14 cellular contexts compared by ENCODE assay signal in the genomic region with DNA sequence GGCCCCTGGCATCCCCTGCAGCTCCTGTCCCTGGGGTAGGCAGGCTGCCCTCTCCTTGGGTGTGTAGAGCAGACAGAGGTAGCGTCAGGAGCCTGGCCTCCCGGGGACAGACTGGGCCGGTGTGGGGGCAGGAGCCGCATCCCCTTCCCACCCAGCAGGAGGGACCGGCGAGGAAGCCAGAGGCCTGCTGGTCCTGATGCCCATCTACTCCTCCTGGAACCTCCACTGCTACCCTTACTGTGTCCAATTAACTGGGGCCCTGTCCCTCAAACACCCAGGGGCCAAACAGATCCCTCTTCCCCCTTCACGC.
"Had no signal": no experiment of that assay in that cellular context is flagged by ENCODE, and none has a peak within 500 bp of the region (broad histone marks: within the 10 kb centered on the region; RNA-seq: fewer than 3 reads in every experiment).

No MANE protein-coding gene starts in this region.

- H3K27me3 ChIP-seq: foreskin keratinocyte, right atrium auricular region, suprapubic skin, upper lobe of left lung had no signal

- H3K4me3 ChIP-seq: right atrium auricular region, suprapubic skin, upper lobe of left lung had no signal

- H3K9me3 ChIP-seq: right atrium auricular region, suprapubic skin, upper lobe of left lung had no signal

- H3K4me3 Mint-ChIP-seq: activated CD8-positive, alpha-beta T cell treated with anti-CD3 and anti-CD28 coated beads, Interleukin-2, amount 10 ng/mL, durations not matched to agents 7 days and 5 days; activated naive CD4-positive, alpha-beta T cell treated with anti-CD3 and anti-CD28 coated beads, Interleukin-2, amount 50 U/mL, for 24 hours; activated T-helper 17 cell treated with anti-CD3 and anti-CD28 coated beads, Interleukin-2, amount 50 U/mL, for 72 hours; brain; T-cell had no signal

- DNase-seq: activated CD4-positive, alpha-beta T cell treated with anti-CD3 and anti-CD28 coated beads for 48 hours; activated CD8-positive, alpha-beta T cell treated with anti-CD3 and anti-CD28 coated beads, Interleukin-2, amount 10 ng/mL, durations not matched to agents 7 days and 5 days; amygdala; foreskin keratinocyte; mesendoderm; stimulated activated CD4-positive, alpha-beta T cell treated with anti-CD3 and anti-CD28 coated beads, Interleukin-1b, Interleukin-23, amount 100 ng/mL, for 48 hours; stimulated activated naive CD4-positive, alpha-beta T cell; T-cell had no signal

- H3K27ac ChIP-seq: foreskin keratinocyte, right atrium auricular region, suprapubic skin, upper lobe of left lung had no signal

- ATAC-seq: activated CD8-positive, alpha-beta T cell treated with anti-CD3 and anti-CD28 coated beads, Interleukin-2, amount 10 ng/mL, durations not matched to agents 7 days and 5 days; activated T-helper 17 cell treated with anti-CD3 and anti-CD28 coated beads, Interleukin-2, amount 50 U/mL, for 72 hours; foreskin keratinocyte; T-cell had no signal

- H3K27ac Mint-ChIP-seq: activated naive CD4-positive, alpha-beta T cell treated with anti-CD3 and anti-CD28 coated beads, Interleukin-2, amount 50 U/mL, for 24 hours; activated T-helper 17 cell treated with anti-CD3 and anti-CD28 coated beads, Interleukin-2, amount 50 U/mL, for 72 hours; brain; T-cell had no signal

- H3K9me3 Mint-ChIP-seq: activated naive CD4-positive, alpha-beta T cell treated with anti-CD3 and anti-CD28 coated beads, Interleukin-2, amount 50 U/mL, for 24 hours; activated T-helper 17 cell treated with anti-CD3 and anti-CD28 coated beads, Interleukin-2, amount 50 U/mL, for 72 hours; brain; T-cell had no signal

- H3K27me3 Mint-ChIP-seq: activated naive CD4-positive, alpha-beta T cell treated with anti-CD3 and anti-CD28 coated beads, Interleukin-2, amount 50 U/mL, for 24 hours; activated T-helper 17 cell treated with anti-CD3 and anti-CD28 coated beads, Interleukin-2, amount 50 U/mL, for 72 hours; brain; T-cell had no signal

- H3K4me1 Mint-ChIP-seq: activated naive CD4-positive, alpha-beta T cell treated with anti-CD3 and anti-CD28 coated beads, Interleukin-2, amount 50 U/mL, for 24 hours; activated T-helper 17 cell treated with anti-CD3 and anti-CD28 coated beads, Interleukin-2, amount 50 U/mL, for 72 hours; brain had no signal

- H3K4me1 ChIP-seq: foreskin keratinocyte had no signal
